ENCODE assay signal across 17 cellular contexts in genomic region chr15:51856714-51857380, GRCh38. TPM values are rescaled to one million over a fixed set of nuclear protein-coding genes. Genes with fewer than 3 reads are reported as not detected.
DNase-seq lines count a peak whose midpoint lies in the region; ATAC-seq, FAIRE-seq and TF ChIP-seq lines count a peak whose summit lies in the region.
"Had no signal": no experiment of that assay in that cellular context is flagged by ENCODE, and none has a peak within 500 bp of the region (broad histone marks: within the 10 kb centered on the region; RNA-seq: fewer than 3 reads in every experiment).

No MANE protein-coding gene starts in this region.

- no peaks in the 10 kb centered on the region for H3F3A ChIP-seq in GM23338 (replicated peaks; ENCODE audit: low read depth)

- CTCF ChIA-PET in Panc1 (lab: Charles Lee) = no interaction called here

- H3K27me3 Mint-ChIP-seq in GM23338 (ENCODE audit: insufficient read depth, low read depth, poor library complexity) = peaks cover 5% of the 10 kb centered on the region

- peaks cover 4% of the 10 kb centered on the region; the same call in 1 of the 3 replicates for H3K36me3 Mint-ChIP-seq in GM23338 (ENCODE audit: low read depth)

- no peaks in the 10 kb centered on the region for H3K36me3 ChIP-seq in GM23338 (ENCODE audit: insufficient read depth)
- no peaks in the 10 kb centered on the region for H3K36me3 ChIP-seq in Panc1 (ENCODE audit: control insufficient read depth, insufficient read depth, low read length)
- H3K36me3 ChIP-seq in pancreas = no peaks in the 10 kb centered on the region

- H4K20me1 ChIP-seq in GM23338 (replicated peaks; ENCODE audit: insufficient read depth) = peaks cover 5% of the 10 kb centered on the region; the same call in 1 of the 2 replicates

- ATAC-seq in GM23338 = no peak
- no peak for ATAC-seq in Panc1
- ATAC-seq in pancreas = peak in 3 of 4 donors; percentile 56 to 61 (median 59)

- H3K4me1 ChIP-seq in GM23338 (ENCODE audit: insufficient read depth) = peaks cover 35% of the 10 kb centered on the region
- H3K4me1 ChIP-seq in Panc1 (ENCODE audit: control insufficient read depth, insufficient read depth, low read length) = no peaks in the 10 kb centered on the region
- peaks cover 4 to 9% (median 6%) of the 10 kb centered on the region in 3 donors for H3K4me1 ChIP-seq in pancreas
- H3K4me1 ChIP-seq: Caco-2 had no signal

- intact Hi-C loops in Panc1 (cut with micrococcal nuclease; ENCODE audit: unreplicated experiment) = no loop called here
- intact Hi-C loops in pancreas (cut with DNase I) = no loop called here

- H3K4me1 Mint-ChIP-seq in GM23338 = peaks cover 36% of the 10 kb centered on the region

- no peak for FAIRE-seq in pancreas (lab: Jason Lieb, UNC)

- in situ Hi-C loops in Panc1 (cut with HindIII; ENCODE audit: low pct_unique_long_range_greater_than_20kb, low sequenced_read_pairs) = no loop called here

- H3K27ac Mint-ChIP-seq in GM23338 = peak overlapping the region; percentile 43

- TSS peak; percentile 32 for BruUV-seq in Panc1 (replicated peaks; lab: Mats Ljungman, UMichigan)

- no peak overlapping the region for H3K4me3 Mint-ChIP-seq in GM23338

- no peak overlapping the region for H3K27ac ChIP-seq in GM23338 (ENCODE audit: low read depth)
- H3K27ac ChIP-seq in Panc1 (ENCODE audit: low read length) = no peak overlapping the region
- H3K27ac ChIP-seq in pancreas = no peak overlapping the region
- H3K27ac ChIP-seq: BLaER1 had no signal

- DNase-seq in GM23338 (ENCODE audit: low spot score) (no peak), Panc1 (ENCODE audit: low read depth, low spot score) (no peak), fibroblast of gingiva (ENCODE audit: low read depth) (peak; percentile 26), pancreas (no peak), ureter (ENCODE audit: low spot score) (no peak), NCI-H1694 (lab: John Stamatoyannopoulos, UW) (no peak), NCI-H69 (lab: John Stamatoyannopoulos, UW) (no peak)
- DNase-seq: Caco-2, H7, Karpas-422, MM.1S, NCI-H1436 treated with DMSO at 0.1 percent for 48 hours, NCI-H2081 treated with DMSO at 0.1 percent for 48 hours, NCI-H2227 treated with DMSO at 0.1 percent for 48 hours, NCI-H524 treated with DMSO at 0.1 percent for 48 hours, OCI-M1 had no signal

- H3K4me2 ChIP-seq in GM23338 = peak overlapping the region; percentile 27; the same call in 1 of the 2 replicates
- H3K4me2 ChIP-seq: BLaER1 had no signal

- no peak overlapping the region for H3K4me3 ChIP-seq in GM23338
- no peak overlapping the region for H3K4me3 ChIP-seq in Panc1 (ENCODE audit: low read depth in 2 of 2, low read length in 2 of 2)
- no peak overlapping the region for H3K4me3 ChIP-seq in pancreas
- H3K4me3 ChIP-seq: BLaER1 had no signal

- peaks cover 27% of the 10 kb centered on the region for H3K79me2 ChIP-seq in GM23338 (replicated peaks; ENCODE audit: insufficient read depth)

- no peaks in the 10 kb centered on the region for H3K9me3 Mint-ChIP-seq in GM23338

- no peak for TF ChIP-seq CTCF in GM23338 (conservative IDR thresholded peaks at IDR 0.05; ENCODE audit: low read depth in 2 of 2)
- no peak for TF ChIP-seq CTCF in Panc1 (IDR thresholded peaks at IDR 0.05)
- TF ChIP-seq CTCF in pancreas (IDR thresholded peaks at IDR 0.05) = no peak

- H3K9me3 ChIP-seq in Panc1 (ENCODE audit: control insufficient read depth, insufficient read depth, low read depth, low read length) (no peaks in the 10 kb centered on the region), pancreas (no peaks in the 10 kb centered on the region)
- H3K9me3 ChIP-seq: Caco-2 had no signal

- no peaks in the 10 kb centered on the region for H3K27me3 ChIP-seq in GM23338 (ENCODE audit: insufficient read depth)
- no peaks in the 10 kb centered on the region for H3K27me3 ChIP-seq in Panc1 (ENCODE audit: control insufficient read depth, insufficient read depth, low read length)
- H3K27me3 ChIP-seq in pancreas = no peaks in the 10 kb centered on the region
- H3K27me3 ChIP-seq: BLaER1 had no signal

- POLR2A ChIA-PET in Panc1 (lab: Charles Lee) = no interaction called here

- no peaks in the 10 kb centered on the region for H3K9me2 ChIP-seq in GM23338 (ENCODE audit: insufficient read depth)

- WGBS in pancreas, 2 donors = 66 to 72% methylated on average over 5 of the region's 5 CpGs

- H2AFZ ChIP-seq in GM23338 = no peak overlapping the region

TF ChIP-seq in GM23338, 12 proteins besides CTCF, POLR2A, EP300 and RAD21:
- TF ChIP-seq ZNF114 (CRISPR knock-in tag; IDR thresholded peaks at IDR 0.05) = no peak

RNA-seq across cellular contexts. Expression of gene TMOD3, which starts 27.4 kb away (rescaled TPM):
- total RNA-seq in GM23338 (2014; rRNA removed; shearing (Covaris generic)) = 22.1 and 26.1 TPM in 2 replicates
- polyA plus RNA-seq in GM23338 (2016; fragmentation: Nextera tagmentation; extraction: Ambion mirVana) (23.4 and 29.9 TPM in 2 replicates), pancreas (1 to 10 TPM; 4.4 to 9.1 TPM)
- total RNA-seq in Panc1 (2021; ENCODE audit: unreplicated experiment) (53.4 TPM), pancreas (10 to 100 TPM; 12.3 to 28.5 (median 15.6) TPM), ureter (44.2 TPM)
- 23.8 TPM for polyA plus RNA-seq in Panc1 (2012; ENCODE audit: insufficient read length)

Comparison
In these comparisons a context has a peak if more than half of its experiments do, and no peak if none do; other contexts are left out.
1. ATAC-seq: peak in pancreas (3 of 4); none in GM23338 (single experiment) and Panc1 (single experiment).